ENCODE assay signal across 8 cellular contexts in the genomic region with DNA sequence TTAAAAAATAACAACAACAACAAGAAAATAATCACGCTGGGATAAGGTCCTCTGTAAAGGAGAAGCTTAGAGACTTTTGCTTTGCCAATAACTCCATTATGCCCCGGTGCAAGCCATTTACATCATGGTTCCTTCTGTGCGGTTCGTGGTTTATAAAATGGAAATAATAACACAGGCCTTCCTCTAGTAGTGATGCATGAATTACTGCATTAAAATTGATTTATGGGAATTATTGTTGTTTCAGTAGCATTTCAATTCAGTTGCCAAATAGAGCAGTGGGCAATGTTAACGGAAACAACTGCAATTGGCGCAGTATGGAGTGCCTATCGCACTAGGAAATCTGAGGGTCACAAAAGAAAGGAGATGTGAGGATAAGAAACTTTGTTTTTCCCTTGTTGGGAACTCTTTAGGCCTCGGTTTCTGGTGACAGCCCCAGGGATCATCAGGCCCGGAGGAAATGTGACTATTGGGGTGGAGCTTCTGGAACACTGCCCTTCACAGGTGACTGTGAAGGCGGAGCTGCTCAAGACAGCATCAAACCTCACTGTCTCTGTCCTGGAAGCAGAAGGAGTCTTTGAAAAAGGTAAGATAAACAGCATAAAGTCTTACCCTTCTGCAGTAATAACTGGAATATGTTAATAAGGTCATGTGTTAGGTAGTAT. TPM values are rescaled to one million over a fixed set of nuclear protein-coding genes. Genes with fewer than 3 reads are reported as not detected.
DNase-seq lines count a peak whose midpoint lies in the region; ATAC-seq, FAIRE-seq and TF ChIP-seq lines count a peak whose summit lies in the region.

No MANE protein-coding gene starts in this region.

- no peak for TF ChIP-seq CTCF in AG04450 (IDR thresholded peaks at IDR 0.05; ENCODE audit: low read depth, low read length)
- TF ChIP-seq CTCF in HCT116 (IDR thresholded peaks at IDR 0.05 in 2 of 3, conservative IDR thresholded peaks at IDR 0.05 in 1 of 3; ENCODE audit: borderline replicate concordance in 1 of 3, insufficient read depth in 1 of 3, low read depth in 2 of 3, low read length in 2 of 3) = no peak
- TF ChIP-seq CTCF in lung (IDR thresholded peaks at IDR 0.05; ENCODE audit: control extremely low read depth, extremely low read depth) = no peak
- TF ChIP-seq CTCF in kidney (IDR thresholded peaks at IDR 0.05; ENCODE audit: borderline replicate concordance, extremely low read depth, insufficient read depth) = no peak

- 48 to 54% methylated on average over 10 of the region's 10 CpGs for WGBS in lung, 2 donors

- H3K36me3 ChIP-seq in HCT116 (ENCODE audit: control insufficient read depth in 1 of 2, insufficient read depth in 2 of 2, low read length in 2 of 2) (no peaks in the 10 kb centered on the region; a peak in 1 of 4 replicates), lung (ENCODE audit: control insufficient read depth in 2 of 2, insufficient read depth in 2 of 2, low read length in 2 of 2) (no peaks in the 10 kb centered on the region), kidney (ENCODE audit: control insufficient read depth in 1 of 2, insufficient read depth in 2 of 2, low read length in 2 of 2) (no peaks in the 10 kb centered on the region)
- H3K36me3 ChIP-seq in effector memory CD4-positive, alpha-beta T cell (ENCODE audit: control insufficient read depth, insufficient read depth, low read length) = no peaks in the 10 kb centered on the region

- peak; percentile 60 for ATAC-seq in HCT116
- ATAC-seq in activated T-helper 17 cell treated with anti-CD3 and anti-CD28 coated beads, Interleukin-2, amount 50 U/mL, for 72 hours (replicated peaks) = no peak
- ATAC-seq in lung (ENCODE audit: insufficient read depth, low FRiP score) = no peak
- ATAC-seq in GM18870 (IDR thresholded peaks at IDR 0.05; ENCODE audit: unreplicated experiment) = no peak

- peaks cover 20% of the 10 kb centered on the region for H3K27me3 Mint-ChIP-seq in activated T-helper 17 cell treated with anti-CD3 and anti-CD28 coated beads, Interleukin-2, amount 50 U/mL, for 72 hours

- peak overlapping the region; percentile 85 for H3K9ac ChIP-seq in HCT116 (ENCODE audit: low read length)
- no peak overlapping the region for H3K9ac ChIP-seq in kidney (ENCODE audit: low read length in 2 of 2)

- peak overlapping the region; percentile 98 for H3K27ac Mint-ChIP-seq in activated T-helper 17 cell treated with anti-CD3 and anti-CD28 coated beads, Interleukin-2, amount 50 U/mL, for 72 hours

- CTCF ChIA-PET in AG04450 (lab: Charles Lee) (interaction anchor here (0.7 to 1.5 kb wide), 2 partner anchors 22 to 36 kb away, joined by 3 to 4 read pairs; no protein-coding TSS in a partner anchor), HCT116 (lab: Charles Lee) (no interaction called here)

- BruUV-seq in HCT116 (replicated peaks; lab: Mats Ljungman, UMichigan) = TSS peak; percentile 39

- H3K4me3 Mint-ChIP-seq in activated T-helper 17 cell treated with anti-CD3 and anti-CD28 coated beads, Interleukin-2, amount 50 U/mL, for 72 hours = peak overlapping the region; percentile 76

- peak overlapping the region; percentile 55 for H2AFZ ChIP-seq in HCT116 (ENCODE audit: low read depth, low read length, poor library complexity, severe bottlenecking)

- no peak for DNase-seq in AG04450 (ENCODE audit: low read depth, low spot score)
- no peak for DNase-seq in HCT116 (ENCODE audit: low read depth, low spot score)
- DNase-seq in lung (ENCODE audit: low spot score) = no peak
- DNase-seq in kidney = no peak
- DNase-seq in HCEC 1CT = no peak
- no peak for DNase-seq in effector memory CD4-positive, alpha-beta T cell

- H3K27ac ChIP-seq in AG04450 (ENCODE audit: low read depth, low read length) (no peak overlapping the region), HCT116 (ENCODE audit: low read depth, low read length) (peak overlapping the region; percentile 93), lung (ENCODE audit: low read depth in 1 of 2, low read length in 1 of 2) (no peak overlapping the region), kidney (ENCODE audit: low read depth in 2 of 2, low read length in 2 of 2) (no peak overlapping the region)
- no peak overlapping the region for H3K27ac ChIP-seq in effector memory CD4-positive, alpha-beta T cell (ENCODE audit: insufficient read depth, low read length, poor library complexity, severe bottlenecking)

- H4K20me1 ChIP-seq in HCT116 (ENCODE audit: insufficient read depth) = no peaks in the 10 kb centered on the region

- intact Hi-C loops in HCT116 (cut with micrococcal nuclease) (no loop called here), kidney (cut with DNase I) (no loop called here)

- H3K79me2 ChIP-seq in HCT116 (ENCODE audit: insufficient read depth, low read length) = peaks cover 12% of the 10 kb centered on the region

- RAD21 ChIA-PET in HCT116 (lab: Charles Lee; ENCODE audit: low non-redundant PET in 1 of 2, low total read pairs in 2 of 2, uncharacterized antibody in 2 of 2, unreplicated experiment in 2 of 2) = no interaction called here

- H3K36me3 Mint-ChIP-seq in activated T-helper 17 cell treated with anti-CD3 and anti-CD28 coated beads, Interleukin-2, amount 50 U/mL, for 72 hours (ENCODE audit: low read depth) = peaks cover 49% of the 10 kb centered on the region

- peak overlapping the region; percentile 76 for H3K4me2 ChIP-seq in HCT116 (ENCODE audit: low read length)

- H3K4me1 ChIP-seq in HCT116 (ENCODE audit: control insufficient read depth in 1 of 2, insufficient read depth in 2 of 2, low read length in 2 of 2) (peaks cover 27 to 42% of the 10 kb centered on the region in 2 experiments), lung (ENCODE audit: control insufficient read depth in 2 of 2, insufficient read depth in 2 of 2, low read length in 2 of 2) (peaks cover 2 to 3% of the 10 kb centered on the region in 2 donors), kidney (ENCODE audit: control insufficient read depth in 1 of 2, insufficient read depth in 1 of 2, low read depth in 1 of 2, low read length in 2 of 2) (no peaks in the 10 kb centered on the region)
- no peaks in the 10 kb centered on the region for H3K4me1 ChIP-seq in effector memory CD4-positive, alpha-beta T cell (ENCODE audit: control insufficient read depth, insufficient read depth, low read length, poor library complexity, severe bottlenecking)

- peaks cover 25% of the 10 kb centered on the region for H3K4me1 Mint-ChIP-seq in activated T-helper 17 cell treated with anti-CD3 and anti-CD28 coated beads, Interleukin-2, amount 50 U/mL, for 72 hours

- no peak for TF ChIP-seq POLR2A in HCT116 (IDR thresholded peaks at IDR 0.05; ENCODE audit: borderline replicate concordance, extremely low read depth, insufficient read depth, insufficient read length)

- no peaks in the 10 kb centered on the region for H3K27me3 ChIP-seq in AG04450 (ENCODE audit: control insufficient read depth, insufficient read depth, low read length)
- no peaks in the 10 kb centered on the region for H3K27me3 ChIP-seq in HCT116 (ENCODE audit: insufficient read depth, low read length)
- no peaks in the 10 kb centered on the region for H3K27me3 ChIP-seq in lung (ENCODE audit: control insufficient read depth, insufficient read depth)
- H3K27me3 ChIP-seq in effector memory CD4-positive, alpha-beta T cell (replicated peaks; ENCODE audit: control insufficient read depth, insufficient read depth, low read length, poor library complexity, severe bottlenecking) = no peaks in the 10 kb centered on the region

- H3K9me3 ChIP-seq in AG04450 (ENCODE audit: control insufficient read depth, insufficient read depth, low read length) (no peaks in the 10 kb centered on the region; the same call in 1 of the 2 replicates), HCT116 (ENCODE audit: control insufficient read depth in 1 of 2, insufficient read depth in 1 of 2, low read depth in 1 of 2, low read length in 2 of 2) (peaks cover 0 to 5% of the 10 kb centered on the region in 2 experiments; a peak in 1 of 4 replicates), lung (ENCODE audit: control insufficient read depth in 2 of 2, insufficient read depth in 1 of 2, low read length in 1 of 2) (peaks cover 0 to 4% of the 10 kb centered on the region in 2 donors), kidney (ENCODE audit: control insufficient read depth in 1 of 2, low read length in 2 of 2) (no peaks in the 10 kb centered on the region)
- no peaks in the 10 kb centered on the region for H3K9me3 ChIP-seq in effector memory CD4-positive, alpha-beta T cell (ENCODE audit: control insufficient read depth, low read length)

- H3K4me3 ChIP-seq in AG04450 (ENCODE audit: low read depth, low read length) (peak overlapping the region; percentile 66), HCT116 (replicated peaks in 1 of 2; ENCODE audit: low read depth in 1 of 2, low read length in 2 of 2) (peak overlapping the region; percentile 55 to 67), lung (peak overlapping the region; percentile 20), kidney (ENCODE audit: low read length in 2 of 2) (peak overlapping the region in 1 of 2 donors; percentile 71)
- no peak overlapping the region for H3K4me3 ChIP-seq in effector memory CD4-positive, alpha-beta T cell (ENCODE audit: insufficient read depth, low read depth, low read length, poor library complexity, severe bottlenecking)

- POLR2A ChIA-PET in AG04450 (lab: Yijun Ruan, JAX) (no interaction called here), HCT116 (lab: Charles Lee) (interaction anchor here (0.6 kb wide), 2 partner anchors 20 to 177 kb away, joined by 3 read pairs; no protein-coding TSS in a partner anchor)

- no peak for TF ChIP-seq RAD21 in HCT116 (IDR thresholded peaks at IDR 0.05; ENCODE audit: low read depth)

- H3K9me2 ChIP-seq in HCT116 (ENCODE audit: insufficient read depth) = no peaks in the 10 kb centered on the region

- FAIRE-seq in kidney (lab: Jason Lieb, UNC) = no peak

- no peaks in the 10 kb centered on the region for H3K9me3 Mint-ChIP-seq in activated T-helper 17 cell treated with anti-CD3 and anti-CD28 coated beads, Interleukin-2, amount 50 U/mL, for 72 hours

TF ChIP-seq in HCT116, 20 proteins besides CTCF, POLR2A, EP300 and RAD21 (continues in another document):
- TF ChIP-seq FOSL1 (IDR thresholded peaks at IDR 0.05; ENCODE audit: low read depth) (no peak), EGR1 (IDR thresholded peaks at IDR 0.05; ENCODE audit: low read depth) (no peak)

RNA-seq across cellular contexts. Expression of a gene that starts 1.1 kb away (rescaled TPM):
- polyA plus RNA-seq in AG04450 (2011; rRNA removed) (31.2 and 46.1 TPM in 2 replicates), lung (1 to 10 TPM; 2.1 to 2.3 TPM), kidney (ENCODE audit: insufficient read depth, low read depth, low replicate concordance) (3.7 TPM)
- polyA minus RNA-seq in AG04450 (2011; rRNA and poly(A)+ RNA removed) = 22.3 and 36.9 TPM in 2 replicates
- total RNA-seq in HCT116 (2021; ENCODE audit: unreplicated experiment) (42.1 TPM), lung (10 to 100 TPM; 21.2 to 48.5 TPM), kidney (19.0 TPM)
- 7.5 and 10.2 TPM in 2 replicates for polyA plus RNA-seq in HCT116 (2012)
- total RNA-seq in activated T-helper 17 cell treated with anti-CD3 and anti-CD28 coated beads, Interleukin-2, amount 50 U/mL, for 72 hours = 10 to 100 TPM; 10.4 to 21.5 TPM

RNA-seq across cellular contexts. Expression of a gene that starts 43.3 kb away (rescaled TPM):
- 25.9 and 34.0 TPM in 2 replicates for polyA plus RNA-seq in AG04450 (2011; rRNA removed)
- polyA minus RNA-seq in AG04450 (2011; rRNA and poly(A)+ RNA removed) = 30.1 and 40.9 TPM in 2 replicates
- 17.0 TPM for total RNA-seq in HCT116 (2021; ENCODE audit: unreplicated experiment)
- 8.7 and 9.6 TPM in 2 replicates for polyA plus RNA-seq in HCT116 (2012)
- total RNA-seq in activated T-helper 17 cell treated with anti-CD3 and anti-CD28 coated beads, Interleukin-2, amount 50 U/mL, for 72 hours = 1 to 10 TPM; 4.8 to 6.4 TPM
- total RNA-seq in lung = 10 to 100 TPM; 19.2 to 19.9 TPM
- polyA plus RNA-seq in lung = 10 to 100 TPM in 1 of 2 donors, 1 to 10 TPM in 1; 5.5 to 17.0 TPM
- 15.5 TPM for total RNA-seq in kidney
- 18.2 TPM for polyA plus RNA-seq in kidney (ENCODE audit: insufficient read depth, low read depth, low replicate concordance)
